In the genomic region with DNA sequence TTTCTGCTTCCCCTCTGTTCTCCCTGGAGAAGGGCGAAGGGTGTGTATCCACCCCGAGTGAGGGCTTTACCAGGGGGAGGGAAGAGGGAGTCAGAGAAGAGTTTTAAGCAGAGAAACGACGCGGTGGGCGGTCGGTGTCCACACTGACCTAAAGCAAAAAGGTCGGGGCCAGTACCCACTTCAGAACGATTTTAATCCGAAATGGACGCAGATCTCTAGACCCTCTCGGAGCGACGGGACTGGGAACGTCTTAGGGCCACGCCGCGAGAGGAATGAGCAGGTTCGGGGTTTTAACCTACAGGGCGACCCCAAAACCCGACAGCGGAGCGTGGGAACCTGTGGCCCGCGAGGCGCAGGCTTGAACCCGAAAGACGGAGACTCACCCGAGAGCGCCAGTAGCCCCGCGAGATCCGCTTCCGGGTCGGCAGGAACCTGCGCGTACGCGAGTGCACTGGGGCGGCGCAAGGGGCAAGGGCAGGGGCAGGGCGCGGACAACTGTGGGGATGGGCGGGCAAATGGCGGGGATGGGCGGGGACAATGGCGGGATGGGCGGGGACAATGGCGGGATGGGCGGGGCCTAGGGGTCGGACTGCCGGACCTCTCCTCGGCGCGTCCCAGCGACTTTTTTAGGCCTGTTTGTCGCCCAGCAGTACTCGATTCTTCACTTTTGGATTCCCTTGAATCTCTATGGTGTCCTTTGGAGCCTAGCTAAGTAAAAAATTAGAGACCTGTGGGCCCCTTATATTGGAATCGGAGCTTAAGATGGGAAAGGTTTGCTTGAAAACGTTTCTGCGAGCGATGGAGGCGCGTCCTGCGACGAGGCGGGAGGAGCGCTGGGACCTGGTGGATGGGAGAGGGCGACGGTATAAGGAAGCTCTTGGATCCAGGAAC, we compare ENCODE assay signal across 8 cellular contexts. TPM values are rescaled to one million over a fixed set of nuclear protein-coding genes. Genes with fewer than 3 reads are reported as not detected.
DNase-seq lines count a peak whose midpoint lies in the region; ATAC-seq and TF ChIP-seq lines count a peak whose summit lies in the region.

A gene (minus strand): TSS at position 423 of the 891 bp plus-strand sequence. CDS start 3,323 bp downstream, outside the sequence.

- no peak for TF ChIP-seq CTCF in GM10248 (IDR thresholded peaks at IDR 0.05; ENCODE audit: control extremely low read depth, extremely low read depth, low read depth, missing control alignments)
- TF ChIP-seq CTCF in RWPE1 (conservative IDR thresholded peaks at IDR 0.05; ENCODE audit: low read depth): no peak

- H3K4me1 Mint-ChIP-seq in activated naive CD4-positive, alpha-beta T cell treated with anti-CD3 and anti-CD28 coated beads, Interleukin-2, amount 10 ng/mL, durations not matched to agents 7 days and 5 days: peaks cover 13% of the 10 kb centered on the region

- H2BK120ac ChIP-seq in neuronal stem cell (ENCODE audit: low read depth, low read length): no peak within 1 kb of the TSS

- H3K27me3 ChIP-seq in neuronal stem cell (ENCODE audit: control insufficient read depth in 3 of 3, insufficient read depth in 3 of 3, low read depth in 1 of 3, low read length in 3 of 3): no peaks in the 10 kb centered on the region

- H2AFZ ChIP-seq in neuronal stem cell (ENCODE audit: low read length): peak within 1 kb of the TSS; percentile 86

- H3K79me1 ChIP-seq in neuronal stem cell (ENCODE audit: low read depth, low read length): no peaks in the 10 kb centered on the region

- no peak within 1 kb of the TSS for H2BK12ac ChIP-seq in neuronal stem cell (ENCODE audit: low read length)

- peak within 1 kb of the TSS; percentile 85 to 96 for H3K4me3 ChIP-seq in neuronal stem cell (ENCODE audit: low read length in 2 of 2)

- H3K4ac ChIP-seq in neuronal stem cell (ENCODE audit: low read length): no peak within 1 kb of the TSS

- no peaks in the 10 kb centered on the region for H3K27me3 Mint-ChIP-seq in activated naive CD4-positive, alpha-beta T cell treated with anti-CD3 and anti-CD28 coated beads, Interleukin-2, amount 10 ng/mL, durations not matched to agents 7 days and 5 days

- peaks cover 11 to 34% of the 10 kb centered on the region in 2 donors for H3K36me3 ChIP-seq in neuronal stem cell (replicated peaks in 1 of 2; ENCODE audit: control insufficient read depth in 2 of 2, insufficient read depth in 2 of 2, low read length in 2 of 2)

- H3K9me3 ChIP-seq in neuronal stem cell (replicated peaks in 1 of 2; ENCODE audit: control insufficient read depth in 2 of 2, insufficient read depth in 1 of 2, low read depth in 1 of 2, low read length in 2 of 2): peaks cover 8 to 56% of the 10 kb centered on the region in 2 donors

- WGBS in neuronal stem cell (ENCODE audit: extremely low coverage in 2 of 2, insufficient read length in 2 of 2, insufficient replicate concordance in 1 of 2), 2 donors: no CpG with 5 or more reads among the region's 70 CpGs

- H3K4me2 ChIP-seq in neuronal stem cell (ENCODE audit: insufficient read depth, low read length, poor library complexity, severe bottlenecking): peak within 1 kb of the TSS; percentile 45

- peak within 1 kb of the TSS; percentile 84 for H3K4me3 Mint-ChIP-seq in activated naive CD4-positive, alpha-beta T cell treated with anti-CD3 and anti-CD28 coated beads, Interleukin-2, amount 10 ng/mL, durations not matched to agents 7 days and 5 days

- no peak within 1 kb of the TSS for H3K23ac ChIP-seq in neuronal stem cell (ENCODE audit: low read depth, low read length, poor library complexity)

- H3K14ac ChIP-seq in neuronal stem cell (ENCODE audit: low read length): no peak within 1 kb of the TSS

- no peak within 1 kb of the TSS for H2BK15ac ChIP-seq in neuronal stem cell (ENCODE audit: low read length)

- DNase-seq in GM10248 (ENCODE audit: extremely low spot score) (peak; percentile 51), RWPE1 (ENCODE audit: low spot score) (peak; percentile 69), germinal center (ENCODE audit: low spot score) (peak; percentile 64), neuronal stem cell (ENCODE audit: low spot score) (peak; percentile 65), NCI-H2107 (lab: John Stamatoyannopoulos, UW) (no peak)
- DNase-seq in activated naive CD4-positive, alpha-beta T cell treated with anti-CD3 and anti-CD28 coated beads, Interleukin-2, amount 10 ng/mL, durations not matched to agents 7 days and 5 days: peak; percentile 91
- peak; percentile 81 for DNase-seq in stimulated activated naive CD8-positive, alpha-beta T cell treated with anti-CD3 and anti-CD28 coated beads, Interleukin-15, Interleukin-2, amounts not matched to agents 100 U/mL and 50 U/mL, for 24 hours

- peaks cover 51% of the 10 kb centered on the region for H3K9me3 Mint-ChIP-seq in activated naive CD4-positive, alpha-beta T cell treated with anti-CD3 and anti-CD28 coated beads, Interleukin-2, amount 10 ng/mL, durations not matched to agents 7 days and 5 days

- H2BK5ac ChIP-seq in neuronal stem cell (ENCODE audit: low read length): no peak within 1 kb of the TSS

- ATAC-seq in stimulated activated naive CD8-positive, alpha-beta T cell treated with anti-CD3 and anti-CD28 coated beads, Interleukin-15, Interleukin-2, amounts not matched to agents 100 U/mL and 50 U/mL, for 24 hours: peak; percentile 100
- ATAC-seq in GM18907 (IDR thresholded peaks at IDR 0.05; ENCODE audit: unreplicated experiment): no peak

- peak within 1 kb of the TSS; percentile 64 for H3K9ac ChIP-seq in neuronal stem cell (ENCODE audit: low read depth, low read length, poor library complexity)

- CTCF ChIA-PET in GM10248 (lab: Yijun Ruan, JAX) (no interaction called here), RWPE1 (lab: Yijun Ruan, JAX) (interaction anchor here (1.2 kb wide), 1 partner anchor 9 kb away, joined by 3 read pairs; no protein-coding TSS in a partner anchor)
- CTCF ChIA-PET in activated naive CD4-positive, alpha-beta T cell treated with anti-CD3 and anti-CD28 coated beads, Interleukin-2, amount 10 ng/mL, durations not matched to agents 7 days and 5 days (lab: Charles Lee): no interaction called here

- H4K8ac ChIP-seq in neuronal stem cell (ENCODE audit: low read depth, low read length): no peak within 1 kb of the TSS

- peak within 1 kb of the TSS; percentile 81 for H3K27ac Mint-ChIP-seq in activated naive CD4-positive, alpha-beta T cell treated with anti-CD3 and anti-CD28 coated beads, Interleukin-2, amount 10 ng/mL, durations not matched to agents 7 days and 5 days

- H3K4me1 ChIP-seq in neuronal stem cell (ENCODE audit: control insufficient read depth in 2 of 2, insufficient read depth in 1 of 2, low read depth in 1 of 2, low read length in 2 of 2): no peaks in the 10 kb centered on the region

- POLR2A ChIA-PET in GM10248 (lab: Yijun Ruan, JAX) (no interaction called here), RWPE1 (lab: Yijun Ruan, JAX; ENCODE audit: low non-redundant PET) (no interaction called here)

- peaks cover 34% of the 10 kb centered on the region for H3K36me3 Mint-ChIP-seq in activated naive CD4-positive, alpha-beta T cell treated with anti-CD3 and anti-CD28 coated beads, Interleukin-2, amount 10 ng/mL, durations not matched to agents 7 days and 5 days

- H3K18ac ChIP-seq in neuronal stem cell (ENCODE audit: low read length): peak within 1 kb of the TSS; percentile 91

- no peak within 1 kb of the TSS for H4K91ac ChIP-seq in neuronal stem cell (ENCODE audit: low read depth, low read length, poor library complexity)

- H3K27ac ChIP-seq in RWPE1 (peak within 1 kb of the TSS; percentile 75), neuronal stem cell (replicated peaks; ENCODE audit: low read length) (no peak within 1 kb of the TSS)

- H2AK5ac ChIP-seq in neuronal stem cell (ENCODE audit: low read depth, low read length): no peak within 1 kb of the TSS

RNA-seq across cellular contexts. Expression of the gene that starts here (rescaled TPM):
- 36.9 TPM for polyA plus RNA-seq in neuronal stem cell (2013, experiment 1 of 2)
- 38.9 TPM for polyA plus RNA-seq in neuronal stem cell (2013, experiment 2 of 2)
